ENCODE assay signal across 8 cellular contexts in genomic region chr20:25623225-25623735, GRCh38. TPM values are rescaled to one million over a fixed set of nuclear protein-coding genes. Genes with fewer than 3 reads are reported as not detected.
DNase-seq lines count a peak whose midpoint lies in the region; ATAC-seq, FAIRE-seq and TF ChIP-seq lines count a peak whose summit lies in the region.

No MANE protein-coding gene starts in this region.

- H3K4me3 Mint-ChIP-seq in activated CD4-positive, alpha-beta T cell treated with anti-CD3 and anti-CD28 coated beads, Interleukin-2, amount 10 ng/mL, durations not matched to agents 7 days and 5 days, result peak overlapping the region; percentile 87

- CTCF ChIA-PET in activated CD4-positive, alpha-beta T cell treated with anti-CD3 and anti-CD28 coated beads, Interleukin-2, amount 10 ng/mL, durations not matched to agents 7 days and 5 days (lab: Charles Lee), result no interaction called here
- CTCF ChIA-PET in endothelial cell of umbilical vein (lab: Charles Lee), result no interaction called here

- H2AFZ ChIP-seq in KMS-11 (ENCODE audit: low read depth), result peak overlapping the region; percentile 76
- H2AFZ ChIP-seq in endothelial cell of umbilical vein (ENCODE audit: low read depth, low read length), result peak overlapping the region; percentile 66

- no peaks in the 10 kb centered on the region for H3K9me3 ChIP-seq in endothelial cell of umbilical vein (replicated peaks; ENCODE audit: control insufficient read depth, insufficient read depth, low read length)
- no peaks in the 10 kb centered on the region for H3K9me3 ChIP-seq in mucosa of stomach (ENCODE audit: control insufficient read depth, low read length)
- no peaks in the 10 kb centered on the region for H3K9me3 ChIP-seq in suprapubic skin

- no TSS peak for BruUV-seq in endothelial cell of umbilical vein (replicated peaks; lab: Mats Ljungman, UMichigan)

- no peaks in the 10 kb centered on the region for H3K79me2 ChIP-seq in KMS-11 (ENCODE audit: insufficient read depth, low read depth)
- H3K79me2 ChIP-seq in endothelial cell of umbilical vein (ENCODE audit: control insufficient read depth, insufficient read depth, low read length), result peaks cover 48% of the 10 kb centered on the region

- H3K9me1 ChIP-seq in endothelial cell of umbilical vein (replicated peaks; ENCODE audit: control insufficient read depth, extremely low read depth, insufficient read depth, low read length), result no peaks in the 10 kb centered on the region

- H3K27me3 ChIP-seq in GM06990 (replicated peaks; ENCODE audit: control insufficient read depth, insufficient read depth, low read length) (no peaks in the 10 kb centered on the region), KMS-11 (ENCODE audit: insufficient read depth, low read depth) (no peaks in the 10 kb centered on the region), endothelial cell of umbilical vein (ENCODE audit: control insufficient read depth in 2 of 2, insufficient read depth in 2 of 2, low read length in 2 of 2) (no peaks in the 10 kb centered on the region), mucosa of stomach (ENCODE audit: control insufficient read depth, insufficient read depth, low read length) (no peaks in the 10 kb centered on the region), suprapubic skin (no peaks in the 10 kb centered on the region)

- intact Hi-C loops in endothelial cell of umbilical vein (cut with micrococcal nuclease), result loop anchor here (1.0 to 10.0 kb wide), 3 partner anchors 138 to 1518 kb away; partner anchors contain the start of gene ABHD12

- peaks cover 13% of the 10 kb centered on the region for H3K9me3 Mint-ChIP-seq in activated CD4-positive, alpha-beta T cell treated with anti-CD3 and anti-CD28 coated beads, Interleukin-2, amount 10 ng/mL, durations not matched to agents 7 days and 5 days

- TF ChIP-seq CTCF in GM06990 (IDR thresholded peaks at IDR 0.05; ENCODE audit: insufficient read depth, low read length, poor library complexity, severe bottlenecking) (no peak), KMS-11 (conservative IDR thresholded peaks at IDR 0.05; ENCODE audit: low read depth, low read length) (no peak), endothelial cell of umbilical vein (IDR thresholded peaks at IDR 0.05; ENCODE audit: extremely low read depth in 1 of 2, insufficient read depth in 1 of 2, low read depth in 1 of 2, low read length in 2 of 2) (no peak), suprapubic skin (IDR thresholded peaks at IDR 0.05) (no peak)

- H3K27ac Mint-ChIP-seq in activated CD4-positive, alpha-beta T cell treated with anti-CD3 and anti-CD28 coated beads, Interleukin-2, amount 10 ng/mL, durations not matched to agents 7 days and 5 days, result peak overlapping the region; percentile 95

- H3K4me3 ChIP-seq in GM06990 (replicated peaks; ENCODE audit: low read depth, low read length), result peak overlapping the region; percentile 88
- H3K4me3 ChIP-seq in KMS-11 (IDR thresholded peaks at IDR 0.05; ENCODE audit: insufficient read depth, low read depth, low read length), result no peak overlapping the region
- H3K4me3 ChIP-seq in endothelial cell of umbilical vein (replicated peaks in 1 of 3; ENCODE audit: insufficient read depth in 1 of 3, low read depth in 1 of 3, low read length in 3 of 3), result peak overlapping the region; percentile 55 to 85 (median 82)
- H3K4me3 ChIP-seq in mucosa of stomach (ENCODE audit: low read length), result peak overlapping the region; percentile 88
- peak overlapping the region; percentile 82 for H3K4me3 ChIP-seq in suprapubic skin

- dilution Hi-C loops in endothelial cell of umbilical vein (cut with MboI; ENCODE audit: extremely low pct_ligation_motif_present, low sequenced_read_pairs), result no loop called here

- peak overlapping the region; percentile 67 for H3K4me2 ChIP-seq in KMS-11
- peak overlapping the region; percentile 91 for H3K4me2 ChIP-seq in endothelial cell of umbilical vein (ENCODE audit: insufficient read depth, low read length)

- peak; percentile 17 for ATAC-seq in GM21723 (IDR thresholded peaks at IDR 0.05; ENCODE audit: unreplicated experiment)

- H3K27ac ChIP-seq in KMS-11 (peak overlapping the region; percentile 98), endothelial cell of umbilical vein (ENCODE audit: insufficient read depth, low read depth, low read length) (peak overlapping the region; percentile 91), suprapubic skin (peak overlapping the region; percentile 91)

- peaks cover 31% of the 10 kb centered on the region for H3K4me1 Mint-ChIP-seq in activated CD4-positive, alpha-beta T cell treated with anti-CD3 and anti-CD28 coated beads, Interleukin-2, amount 10 ng/mL, durations not matched to agents 7 days and 5 days

- peaks cover 8% of the 10 kb centered on the region for H3K36me3 Mint-ChIP-seq in activated CD4-positive, alpha-beta T cell treated with anti-CD3 and anti-CD28 coated beads, Interleukin-2, amount 10 ng/mL, durations not matched to agents 7 days and 5 days (ENCODE audit: low read depth)

- H3K4me1 ChIP-seq in KMS-11 (ENCODE audit: low read depth, poor library complexity, severe bottlenecking) (no peaks in the 10 kb centered on the region), endothelial cell of umbilical vein (ENCODE audit: control insufficient read depth, extremely low read depth, insufficient read depth, low read length) (peaks cover 11% of the 10 kb centered on the region), mucosa of stomach (ENCODE audit: control insufficient read depth, insufficient read depth, low read length) (peaks cover 9% of the 10 kb centered on the region), suprapubic skin (peaks cover 25% of the 10 kb centered on the region)

- 0% methylated on average over 6 of the region's 45 CpGs for WGBS in suprapubic skin

- H3K36me3 ChIP-seq in GM06990 (ENCODE audit: control insufficient read depth, insufficient read depth, low read length), result no peaks in the 10 kb centered on the region
- no peaks in the 10 kb centered on the region for H3K36me3 ChIP-seq in KMS-11 (ENCODE audit: insufficient read depth)
- H3K36me3 ChIP-seq in endothelial cell of umbilical vein (ENCODE audit: control insufficient read depth in 2 of 2, extremely low read depth in 1 of 2, insufficient read depth in 2 of 2, low read length in 2 of 2), result no peaks in the 10 kb centered on the region
- H3K36me3 ChIP-seq in mucosa of stomach (ENCODE audit: control insufficient read depth, insufficient read depth, low read length), result no peaks in the 10 kb centered on the region
- no peaks in the 10 kb centered on the region for H3K36me3 ChIP-seq in suprapubic skin

- no peaks in the 10 kb centered on the region for H3K27me3 Mint-ChIP-seq in activated CD4-positive, alpha-beta T cell treated with anti-CD3 and anti-CD28 coated beads, Interleukin-2, amount 10 ng/mL, durations not matched to agents 7 days and 5 days

- DNase-seq in GM06990 (ENCODE audit: extremely low read depth, insufficient read length) (no peak), endothelial cell of umbilical vein (ENCODE audit: low read depth, low spot score) (no peak), suprapubic skin (ENCODE audit: low spot score in 2 of 2) (peak; percentile 69 to 78), NCI-H2107 (lab: John Stamatoyannopoulos, UW) (no peak)
- peak; percentile 40 for DNase-seq in activated CD4-positive, alpha-beta T cell treated with anti-CD3 and anti-CD28 coated beads, Interleukin-2, amount 10 ng/mL, durations not matched to agents 7 days and 5 days

- H3K9ac ChIP-seq in KMS-11 (peak overlapping the region; percentile 96), endothelial cell of umbilical vein (replicated peaks; ENCODE audit: extremely low read depth, insufficient read depth, low read length) (peak overlapping the region; percentile 93), mucosa of stomach (ENCODE audit: low read length) (peak overlapping the region; percentile 94)

- TF ChIP-seq POLR2A in endothelial cell of umbilical vein (IDR thresholded peaks at IDR 0.05; ENCODE audit: low read depth, low read length), result no peak
- TF ChIP-seq POLR2A in suprapubic skin (IDR thresholded peaks at IDR 0.05), result no peak

- no peak for TF ChIP-seq EP300 in suprapubic skin (IDR thresholded peaks at IDR 0.05)

- no peak for FAIRE-seq in endothelial cell of umbilical vein (lab: Jason Lieb, UNC)

- H4K20me1 ChIP-seq in KMS-11 (ENCODE audit: insufficient read depth) (no peaks in the 10 kb centered on the region), endothelial cell of umbilical vein (replicated peaks; ENCODE audit: control insufficient read depth, extremely low read depth, insufficient read depth, low read length) (peaks cover 4% of the 10 kb centered on the region)

- POLR2A ChIA-PET in activated CD4-positive, alpha-beta T cell treated with anti-CD3 and anti-CD28 coated beads, Interleukin-2, amount 10 ng/mL, durations not matched to agents 7 days and 5 days (lab: Charles Lee), result no interaction called here
- POLR2A ChIA-PET in endothelial cell of umbilical vein (lab: Charles Lee), result interaction anchor here (0.6 kb wide), 1 partner anchor 231 kb away, joined by 3 read pairs; no protein-coding TSS in a partner anchor

TF ChIP-seq in endothelial cell of umbilical vein, 7 proteins besides CTCF, POLR2A, EP300 and RAD21 (continues in another document):
- TF ChIP-seq MYC (IDR thresholded peaks at IDR 0.05; ENCODE audit: low read depth, low read length), result no peak

RNA-seq across cellular contexts. Expression of gene NANP, which starts 0.5 kb away (rescaled TPM):
- 1 to 10 TPM; 4.7 to 5.8 TPM for total RNA-seq in activated CD4-positive, alpha-beta T cell treated with anti-CD3 and anti-CD28 coated beads, Interleukin-2, amount 10 ng/mL, durations not matched to agents 7 days and 5 days
- 7.5 and 8.0 TPM in 2 replicates for total RNA-seq in endothelial cell of umbilical vein
- 4.2 and 4.5 TPM in 2 replicates for polyA plus RNA-seq in endothelial cell of umbilical vein
- polyA plus RNA-seq in endothelial cell of umbilical vein (2011; cell fraction: cytosol; rRNA removed), result 4.5 and 5.1 TPM in 2 replicates
- polyA plus RNA-seq in endothelial cell of umbilical vein (2011; cell fraction: nucleus; rRNA removed), result 2.4 and 3.4 TPM in 2 replicates
- polyA plus RNA-seq in endothelial cell of umbilical vein (2012), result 5.0 and 6.8 TPM in 2 replicates
- 5.8 and 7.2 TPM in 2 replicates for polyA minus RNA-seq in endothelial cell of umbilical vein
- polyA minus RNA-seq in endothelial cell of umbilical vein (2011; cell fraction: cytosol; rRNA and poly(A)+ RNA removed), result 2.4 TPM
- 3.5 and 4.7 TPM in 2 replicates for polyA minus RNA-seq in endothelial cell of umbilical vein (2011; cell fraction: nucleus; rRNA and poly(A)+ RNA removed)
- 1 to 10 TPM; 2.8 to 4.4 (median 3.5) TPM for total RNA-seq in suprapubic skin

RNA-seq across cellular contexts. Expression of gene NINL, which starts 37.9 kb away (rescaled TPM):
- total RNA-seq in activated CD4-positive, alpha-beta T cell treated with anti-CD3 and anti-CD28 coated beads, Interleukin-2, amount 10 ng/mL, durations not matched to agents 7 days and 5 days, result 1 to 10 TPM; 2.3 to 3.7 TPM
- total RNA-seq in endothelial cell of umbilical vein (24.8 and 25.5 TPM in 2 replicates), suprapubic skin (1 to 10 TPM; 2.0 to 6.9 (median 2.6) TPM)
- 11.3 and 13.2 TPM in 2 replicates for polyA plus RNA-seq in endothelial cell of umbilical vein
- polyA plus RNA-seq in endothelial cell of umbilical vein (2011; cell fraction: cytosol; rRNA removed), result 12.2 and 15.2 TPM in 2 replicates
- 74.9 and 76.2 TPM in 2 replicates for polyA plus RNA-seq in endothelial cell of umbilical vein (2011; cell fraction: nucleus; rRNA removed)
- polyA plus RNA-seq in endothelial cell of umbilical vein (2012), result 15.1 and 19.9 TPM in 2 replicates
- polyA minus RNA-seq in endothelial cell of umbilical vein, result 16.3 and 20.6 TPM in 2 replicates
- polyA minus RNA-seq in endothelial cell of umbilical vein (2011; cell fraction: cytosol; rRNA and poly(A)+ RNA removed), result 1.1 TPM
- 23.2 and 30.1 TPM in 2 replicates for polyA minus RNA-seq in endothelial cell of umbilical vein (2011; cell fraction: nucleus; rRNA and poly(A)+ RNA removed)

Comparison
In these comparisons a context has a peak if more than half of its experiments do, and no peak if none do; other contexts are left out.
1. DNase-seq: peak in activated CD4-positive, alpha-beta T cell treated with anti-CD3 and anti-CD28 coated beads, Interleukin-2, amount 10 ng/mL, durations not matched to agents 7 days and 5 days (single experiment) and suprapubic skin (2 of 2); none in GM06990 (single experiment), endothelial cell of umbilical vein (single experiment) and NCI-H2107 (single experiment).
2. Peak in every context shown above with its lines, with median percentiles within 50 percentile points of each other: H3K27ac ChIP-seq and H3K9ac ChIP-seq.